Comparison of ENCODE assay signal across 22 cellular contexts in the genomic region with DNA sequence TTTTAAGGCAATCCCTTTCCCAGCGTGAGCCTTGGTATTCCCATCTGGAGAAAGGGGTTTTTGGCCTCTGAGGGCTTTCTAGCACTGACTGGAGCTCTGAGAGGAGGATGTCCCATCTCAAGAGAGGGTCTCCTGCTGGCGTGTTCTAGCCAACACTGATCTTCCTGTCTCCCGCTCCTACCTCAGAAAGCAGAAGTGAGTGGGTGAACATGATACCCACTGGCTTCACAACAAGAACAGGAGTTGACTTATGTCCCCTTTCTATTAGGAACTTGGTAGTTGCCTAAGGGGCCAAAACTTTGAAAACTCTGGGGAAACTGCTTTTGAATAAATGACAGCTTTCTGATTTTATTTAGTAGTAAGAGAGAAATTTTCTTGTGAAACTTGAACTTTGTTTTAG.
"Had no signal": no experiment of that assay in that cellular context is flagged by ENCODE, and none has a peak within 500 bp of the region (broad histone marks: within the 10 kb centered on the region; RNA-seq: fewer than 3 reads in every experiment).

No MANE protein-coding gene starts in this region.

- H3K27me3 ChIP-seq: SJSA1 had no signal

- H3K27ac ChIP-seq: SJSA1, SK-N-MC had no signal

- H3K9me3 ChIP-seq: SJSA1 had no signal

- FAIRE-seq: HepG2, RCC 7860 had no signal

- H3K4me1 ChIP-seq: SJSA1 had no signal

- H3K36me3 ChIP-seq: SJSA1 had no signal

- DNase-seq: IMR-90, NCI-H1092, NCI-H1105 treated with DMSO at 0.1 percent for 48 hours, NCI-H1417 treated with DMSO at 0.1 percent for 48 hours, NCI-H1694 treated with DMSO at 0.1 percent for 48 hours, NCI-H1930, NCI-H2081, NCI-H2107, NCI-H2171, NCI-H226, NCI-H446, NCI-H510A, NCI-H524 treated with DMSO at 0.1 percent for 48 hours, NCI-H774, OCI-M1, Right ventricle myocardium superior, RPMI8226, SIG-M5 had no signal

- ATAC-seq: HepG2 had no signal

- H3K4me3 ChIP-seq: SJSA1, SK-N-MC had no signal
